In genomic region chr11:73163638-73164174, GRCh38 we compare ENCODE assay signal across 1 cellular context.
A peak's percentile ranks its signal among the peaks of the same experiment; 100 is the strongest.
TF ChIP-seq lines count a peak whose summit lies in the region.

No MANE protein-coding gene starts in this region.

TF ChIP-seq in HepG2, 621 proteins besides CTCF, POLR2A, EP300 and RAD21 (continued from another document):
- no peak for TF ChIP-seq REST (IDR thresholded peaks at IDR 0.05; ENCODE audit: borderline replicate concordance in 1 of 2, low read depth in 1 of 2, low read length in 2 of 2)
- TF ChIP-seq ZFX (CRISPR knock-in tag; IDR thresholded peaks at IDR 0.05; ENCODE audit: low read depth), result peak; percentile 47
- TF ChIP-seq HDAC2 (CRISPR knock-in tag; IDR thresholded peaks at IDR 0.05), result peak; percentile 40; the same call in 1 of the 2 replicates
